In the genomic region with DNA sequence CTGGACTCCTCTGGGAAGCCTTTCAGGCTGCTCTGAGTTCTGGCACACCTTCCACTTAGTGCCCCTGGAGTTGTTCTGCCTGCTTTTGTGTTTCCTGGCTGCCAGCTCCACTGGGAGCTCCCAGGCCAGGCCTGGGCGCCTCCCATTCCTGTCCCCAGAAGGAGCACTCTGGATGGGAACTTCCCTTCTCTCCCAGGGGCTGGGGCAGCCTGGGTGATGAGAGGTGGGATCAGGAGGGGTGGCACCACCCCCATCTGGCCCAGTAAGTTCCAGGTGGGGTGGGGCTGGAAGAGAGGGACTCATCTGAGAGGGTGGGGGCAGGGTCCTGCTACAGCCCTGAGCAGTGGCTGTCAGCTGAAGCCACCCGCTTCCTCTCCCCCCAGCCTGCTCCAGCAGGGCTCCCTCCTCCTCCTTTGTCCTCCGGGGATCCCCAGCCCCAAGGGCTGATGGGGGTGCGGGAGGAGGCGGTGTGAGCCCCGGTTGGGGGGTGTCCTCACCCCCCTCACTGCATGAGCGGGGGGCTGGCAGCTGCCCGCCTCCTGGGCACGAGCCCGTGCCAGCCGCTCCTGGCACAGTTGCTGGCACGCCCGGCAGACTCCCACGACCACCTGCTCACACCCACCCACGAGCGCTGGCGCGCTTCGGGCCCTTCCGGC, we compare ENCODE assay signal across 8 cellular contexts. TPM values are rescaled to one million over a fixed set of nuclear protein-coding genes. Genes with fewer than 3 reads are reported as not detected.
DNase-seq lines count a peak whose midpoint lies in the region; ATAC-seq and TF ChIP-seq lines count a peak whose summit lies in the region.

No MANE protein-coding gene starts in this region.

- peak overlapping the region; percentile 88 for H3K27ac ChIP-seq in SK-N-MC
- H3K27ac ChIP-seq in iPS DF 6.9 (ENCODE audit: low read length), result no peak overlapping the region
- peak overlapping the region; percentile 47 to 66 for H3K27ac ChIP-seq in thoracic aorta

- peaks cover 20% of the 10 kb centered on the region for H3K4me1 ChIP-seq in BE2C
- peaks cover 15% of the 10 kb centered on the region for H3K4me1 ChIP-seq in iPS DF 6.9 (ENCODE audit: control insufficient read depth, insufficient read depth, low read length)
- H3K4me1 ChIP-seq in thoracic aorta (ENCODE audit: control insufficient read depth in 1 of 2, low read depth in 2 of 2), result peaks cover 12 to 36% of the 10 kb centered on the region in 2 donors

- H3K9me3 ChIP-seq in BE2C, result no peaks in the 10 kb centered on the region
- H3K9me3 ChIP-seq in SK-N-MC (ENCODE audit: low read depth, low read length), result no peaks in the 10 kb centered on the region
- H3K9me3 ChIP-seq in iPS DF 6.9 (ENCODE audit: control insufficient read depth, insufficient read depth, low read length), result no peaks in the 10 kb centered on the region
- H3K9me3 ChIP-seq in thoracic aorta, result no peaks in the 10 kb centered on the region

- DNase-seq in BE2C (no peak), HFF-Myc (ENCODE audit: extremely low read depth, low read depth) (no peak), SK-N-MC (ENCODE audit: low read depth, low spot score) (no peak), iPS DF 6.9 (ENCODE audit: low read depth, low spot score) (no peak), thoracic aorta (ENCODE audit: low spot score) (no peak)

- TF ChIP-seq CTCF in BE2C (IDR thresholded peaks at IDR 0.05; ENCODE audit: low read depth, low read length), result no peak
- TF ChIP-seq CTCF in HFF-Myc (IDR thresholded peaks at IDR 0.05; ENCODE audit: low read depth, low read length, missing control alignments), result no peak
- no peak for TF ChIP-seq CTCF in thoracic aorta (IDR thresholded peaks at IDR 0.05)

- no CpG with 5 or more reads among the region's 20 CpGs for WGBS in iPS DF 6.9 (ENCODE audit: insufficient coverage, insufficient read length)

- no peaks in the 10 kb centered on the region for H3K36me3 ChIP-seq in BE2C
- H3K36me3 ChIP-seq in SK-N-MC (ENCODE audit: insufficient read depth, low read length), result no peaks in the 10 kb centered on the region
- H3K36me3 ChIP-seq in iPS DF 6.9 (ENCODE audit: control insufficient read depth, insufficient read depth, low read length), result no peaks in the 10 kb centered on the region
- no peaks in the 10 kb centered on the region for H3K36me3 ChIP-seq in thoracic aorta

- H3K27me3 ChIP-seq in BE2C, result peaks cover 6% of the 10 kb centered on the region; the same call in 1 of the 2 replicates
- peaks cover 23% of the 10 kb centered on the region for H3K27me3 ChIP-seq in iPS DF 6.9 (ENCODE audit: control insufficient read depth, insufficient read depth, low read length)
- H3K27me3 ChIP-seq in thoracic aorta (replicated peaks; ENCODE audit: insufficient read depth), result no peaks in the 10 kb centered on the region

- peak overlapping the region; percentile 24; the same call in 1 of the 2 replicates for H3K4me3 ChIP-seq in BE2C (ENCODE audit: low read depth, low read length)
- 0 out of 2 replicates have a peak overlapping the region, but pooled peaks have one; percentile 9 for H3K4me3 ChIP-seq in HFF-Myc (replicated peaks; ENCODE audit: low read depth, low read length)
- peak overlapping the region; percentile 86 for H3K4me3 ChIP-seq in SK-N-MC
- H3K4me3 ChIP-seq in iPS DF 6.9 (ENCODE audit: low read length), result peak overlapping the region; percentile 54
- H3K4me3 ChIP-seq in thoracic aorta, result peak overlapping the region; percentile 74

- H3K9ac ChIP-seq in SK-N-MC (ENCODE audit: insufficient read length), result peak overlapping the region; percentile 20

- ATAC-seq in thoracic aorta (ENCODE audit: insufficient number of reproducible peaks, low FRiP score, low read depth), result no peak
- ATAC-seq in GM18520 (IDR thresholded peaks at IDR 0.05; ENCODE audit: unreplicated experiment), result no peak
- no peak for ATAC-seq in GM21381 (IDR thresholded peaks at IDR 0.05; ENCODE audit: unreplicated experiment)
- ATAC-seq in GM21786 (IDR thresholded peaks at IDR 0.05; ENCODE audit: unreplicated experiment), result no peak

RNA-seq across cellular contexts. Expression of a gene that starts 4.7 kb away (rescaled TPM):
- polyA plus RNA-seq in BE2C (2012; ENCODE audit: insufficient read depth, insufficient read length, low read depth), result 29.1 TPM
- total RNA-seq in thoracic aorta, result 1 to 10 TPM in 1 of 2 donors, not detected in 1; 3.8 TPM

Comparison
In these comparisons a context has a peak if more than half of its experiments do, and no peak if none do; other contexts are left out.
1. H3K4me3 ChIP-seq: peak in every context shown above with its lines; median percentile 86 in SK-N-MC; 74 in thoracic aorta; 54 in iPS DF 6.9; 24 in BE2C; 9 in HFF-Myc.